In genomic region chr2:179285060-179285459, GRCh38 we compare ENCODE assay signal across 8 cellular contexts.
"Had no signal": no experiment of that assay in that cellular context is flagged by ENCODE, and none has a peak within 500 bp of the region (broad histone marks: within the 10 kb centered on the region; RNA-seq: fewer than 3 reads in every experiment).

No MANE protein-coding gene starts in this region.

- H3K27ac ChIP-seq: GM23248 had no signal

- H2AFZ ChIP-seq: GM23248 had no signal

- H3K4me3 ChIP-seq: GM23248, HAP-1 had no signal

- H3K9me3 ChIP-seq: HAP-1 had no signal

- H3K36me3 ChIP-seq: HAP-1 had no signal

- FAIRE-seq: HTR-8/SVneo had no signal

- H3K9ac ChIP-seq: GM23248 had no signal

- ATAC-seq: HCT116 had no signal

- H3K4me1 ChIP-seq: HAP-1 had no signal

- DNase-seq: GM23248, GOT3, H7, HFFc6, KBM-7 had no signal
